ENCODE assay signal across 9 cellular contexts in the genomic region with DNA sequence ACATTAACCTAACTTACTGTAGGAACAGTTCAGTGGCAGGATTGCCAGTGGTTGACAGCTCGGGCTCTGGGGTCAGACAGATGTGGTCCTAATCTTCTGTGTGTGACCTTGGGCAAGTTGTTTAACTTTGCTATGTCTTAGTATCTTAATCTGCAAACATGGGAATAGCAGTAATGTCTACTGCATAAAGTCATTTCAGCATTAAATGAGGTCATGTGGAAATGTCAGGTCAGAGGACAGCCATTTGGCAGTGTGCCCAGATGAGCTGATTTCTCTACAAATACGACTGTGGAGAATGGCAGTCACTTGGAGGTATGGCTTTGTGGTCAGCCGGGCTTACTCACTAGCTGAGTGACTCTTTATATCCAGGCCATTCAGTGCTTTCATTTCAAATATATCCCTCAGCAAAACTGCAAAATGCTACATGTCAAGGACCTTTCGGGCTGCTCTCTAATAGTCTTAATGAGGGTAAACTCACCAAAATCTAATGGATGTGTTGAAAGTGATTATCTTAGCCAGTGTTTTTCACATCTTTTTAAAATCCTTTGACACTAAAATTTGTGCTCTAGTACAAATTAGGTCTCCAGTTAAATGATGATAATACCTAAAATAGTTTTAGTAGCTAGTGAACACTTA.
DNase-seq lines count a peak whose midpoint lies in the region; ATAC-seq and TF ChIP-seq lines count a peak whose summit lies in the region.
"Had no signal": no experiment of that assay in that cellular context is flagged by ENCODE, and none has a peak within 500 bp of the region (broad histone marks: within the 10 kb centered on the region; RNA-seq: fewer than 3 reads in every experiment).

No MANE protein-coding gene starts in this region.

- H3K36me3 Mint-ChIP-seq in CD4-positive, alpha-beta T cell (ENCODE audit: low read depth): no peaks in the 10 kb centered on the region
- H3K36me3 Mint-ChIP-seq: IgD-negative memory B cell had no signal

- no peaks in the 10 kb centered on the region for H3K4me1 Mint-ChIP-seq in CD4-positive, alpha-beta T cell (ENCODE audit: low read depth)
- H3K4me1 Mint-ChIP-seq: IgD-negative memory B cell had no signal

- peak; percentile 44 for ATAC-seq in CD4-positive, alpha-beta T cell (ENCODE audit: poor library complexity)
- ATAC-seq in GM19395 (IDR thresholded peaks at IDR 0.05; ENCODE audit: unreplicated experiment): peak; percentile 82
- peak; percentile 96 for ATAC-seq in HG03442 (IDR thresholded peaks at IDR 0.05; ENCODE audit: unreplicated experiment)

- H3K9me3 Mint-ChIP-seq in CD4-positive, alpha-beta T cell: no peaks in the 10 kb centered on the region
- H3K9me3 Mint-ChIP-seq: IgD-negative memory B cell had no signal

- TF ChIP-seq POLR2A in adrenal gland (IDR thresholded peaks at IDR 0.05): peak in 1 of 2 donors; percentile 45

- no peaks in the 10 kb centered on the region for H3K27me3 ChIP-seq in CD4-positive, alpha-beta T cell (ENCODE audit: control insufficient read depth, insufficient read depth, low read length)
- no peaks in the 10 kb centered on the region for H3K27me3 ChIP-seq in adrenal gland
- no peaks in the 10 kb centered on the region for H3K27me3 ChIP-seq in H7 (ENCODE audit: control insufficient read depth, insufficient read depth, low read length)

- 20 to 37% (median 23%) methylated on average over 2 to 4 of the region's 4 CpGs for WGBS in adrenal gland, 4 donors

- CTCF ChIA-PET in CD4-positive, alpha-beta T cell (lab: Charles Lee): interaction anchor here (1.4 to 3.4 kb wide), 2 partner anchors 136 to 194 kb away, joined by 3 to 20 read pairs; no protein-coding TSS in a partner anchor

- H3K27me3 Mint-ChIP-seq in CD4-positive, alpha-beta T cell: no peaks in the 10 kb centered on the region
- H3K27me3 Mint-ChIP-seq: IgD-negative memory B cell had no signal

- no peak overlapping the region for H3K27ac ChIP-seq in CD4-positive, alpha-beta T cell (ENCODE audit: low read depth, low read length)
- H3K27ac ChIP-seq in adrenal gland: peak overlapping the region; percentile 29 to 70 (median 48)

- H3K4me1 ChIP-seq in adrenal gland (replicated peaks in 1 of 2): peaks cover 8 to 16% of the 10 kb centered on the region in 2 donors

- no peak for TF ChIP-seq CTCF in CD4-positive, alpha-beta T cell (IDR thresholded peaks at IDR 0.05)
- no peak for TF ChIP-seq CTCF in adrenal gland (IDR thresholded peaks at IDR 0.05)

- POLR2A ChIA-PET in CD4-positive, alpha-beta T cell (lab: Charles Lee): interaction anchor here (1.4 kb wide), 1 partner anchor 10 kb away, joined by 5 read pairs; no protein-coding TSS in a partner anchor

- no peaks in the 10 kb centered on the region for H3K36me3 ChIP-seq in adrenal gland (replicated peaks in 1 of 2)
- H3K36me3 ChIP-seq in H7 (replicated peaks; ENCODE audit: control insufficient read depth, insufficient read depth, low read length): no peaks in the 10 kb centered on the region

- no peak overlapping the region for H3K4me3 Mint-ChIP-seq in CD4-positive, alpha-beta T cell
- H3K4me3 Mint-ChIP-seq: IgD-negative memory B cell had no signal

- H3K9me3 ChIP-seq in CD4-positive, alpha-beta T cell (ENCODE audit: control insufficient read depth, low read length): no peaks in the 10 kb centered on the region
- no peaks in the 10 kb centered on the region for H3K9me3 ChIP-seq in adrenal gland (replicated peaks in 1 of 3)

- H3K4me3 ChIP-seq in adrenal gland (no peak overlapping the region), H7 (ENCODE audit: insufficient read depth, low read depth, low read length) (no peak overlapping the region)

- intact Hi-C loops in CD4-positive, alpha-beta T cell (cut with DNase I, micrococcal nuclease): loop anchor here (5.0 to 10.0 kb wide), 2 partner anchors 890 to 952 kb away; no protein-coding TSS in a partner anchor
- intact Hi-C loops in adrenal gland (cut with DNase I): no loop called here

- peak in 5 of 10 experiments; percentile 2 to 11 (median 5) for DNase-seq in CD4-positive, alpha-beta T cell
- DNase-seq in RPMI7951 (ENCODE audit: low read depth) (peak; percentile 99), adrenal gland (peak; percentile 89 to 97 (median 95)), islet precursor cell (peak; percentile 66), H7 (no peak)
- peak; percentile 84 for DNase-seq in stimulated activated CD8-positive, alpha-beta memory T cell treated with anti-CD3 and anti-CD28 coated beads, Interleukin-4, amount 100 ng/mL, for 48 hours

- H3K27ac Mint-ChIP-seq in CD4-positive, alpha-beta T cell: no peak overlapping the region
- H3K27ac Mint-ChIP-seq: IgD-negative memory B cell had no signal

Comparison
In these comparisons a context has a peak if more than half of its experiments do, and no peak if none do; other contexts are left out.
1. ATAC-seq: peak in every context shown above with its lines; median percentile 96 in HG03442; 82 in GM19395; 44 in CD4-positive, alpha-beta T cell.
2. intact Hi-C loops: an anchor here in CD4-positive, alpha-beta T cell (5.0 to 10.0 kb wide); none called in adrenal gland.